ENCODE assay signal across 8 cellular contexts in the genomic region with DNA sequence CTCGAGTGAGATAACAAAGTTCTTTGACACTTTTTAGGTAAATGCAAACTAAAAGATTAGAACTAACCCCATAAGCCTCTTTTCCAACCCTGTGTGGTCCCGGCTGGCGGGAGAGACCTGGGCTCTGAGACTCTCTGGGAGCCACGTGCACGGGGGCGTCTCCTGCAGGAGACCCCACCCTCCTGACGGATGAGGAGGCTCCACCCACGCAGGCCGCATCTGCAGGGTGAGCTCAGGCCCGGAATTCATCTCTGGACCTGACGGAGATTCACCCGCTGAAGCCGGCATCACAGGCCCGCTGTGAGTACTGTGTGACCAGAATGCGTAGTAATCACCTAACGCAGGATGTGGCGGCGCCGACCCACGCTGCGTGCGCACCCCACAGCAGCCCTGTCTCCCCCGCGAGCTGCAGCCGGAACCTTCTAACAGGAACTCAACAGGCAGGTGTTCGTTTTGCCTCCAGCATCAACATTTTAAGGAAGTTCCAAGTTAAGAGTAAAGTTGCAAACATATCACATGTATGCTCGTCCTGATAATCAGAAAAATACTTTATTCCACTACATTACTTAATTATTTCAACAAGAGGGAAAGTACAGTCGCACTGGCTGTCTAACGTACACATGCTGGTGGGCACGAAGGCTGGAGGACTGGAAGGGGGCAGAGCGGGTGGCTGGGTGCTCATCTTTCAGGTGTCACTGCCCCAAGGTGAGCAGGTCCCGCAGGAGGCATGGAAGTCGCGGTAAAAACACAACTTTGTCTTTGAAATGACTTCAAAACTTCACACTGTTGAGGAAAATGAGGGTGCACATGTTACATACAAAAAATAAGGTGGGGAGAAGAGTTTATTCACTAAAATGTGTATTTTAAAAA. TPM values are rescaled to one million over a fixed set of nuclear protein-coding genes. Genes with fewer than 3 reads are reported as not detected.
DNase-seq lines count a peak whose midpoint lies in the region; ATAC-seq and TF ChIP-seq lines count a peak whose summit lies in the region.

No MANE protein-coding gene starts in this region.

- no peaks in the 10 kb centered on the region for H3K9me3 ChIP-seq in right atrium auricular region

- no peak for TF ChIP-seq CTCF in NB4 (IDR thresholded peaks at IDR 0.05; ENCODE audit: low read depth, low read length)
- TF ChIP-seq CTCF in right atrium auricular region (IDR thresholded peaks at IDR 0.05) = no peak

- H3K4me3 ChIP-seq in NB4 (ENCODE audit: low read depth, low read length) = peak overlapping the region; percentile 32
- peak overlapping the region; percentile 34 to 37 for H3K4me3 ChIP-seq in right atrium auricular region

- H3K36me3 ChIP-seq in right atrium auricular region = no peaks in the 10 kb centered on the region

- H3K27me3 ChIP-seq in right atrium auricular region = no peaks in the 10 kb centered on the region

- peak overlapping the region in 1 of 2 donors; percentile 35 for H3K27ac ChIP-seq in right atrium auricular region

- ATAC-seq in GM18502 (IDR thresholded peaks at IDR 0.05; ENCODE audit: poor library complexity, unreplicated experiment) = peak; percentile 58
- no peak for ATAC-seq in GM21381 (IDR thresholded peaks at IDR 0.05; ENCODE audit: unreplicated experiment)

- DNase-seq in NB4 (ENCODE audit: low read depth) = peak; percentile 84
- peak; percentile 68 for DNase-seq in activated T-cell treated with anti-CD3 and anti-CD28 coated beads for 48 hours (ENCODE audit: low read depth)
- no peak for DNase-seq in right atrium auricular region (ENCODE audit: low spot score)
- peak; percentile 55 to 71 (median 68) for DNase-seq in stimulated activated CD4-positive, alpha-beta T cell treated with anti-CD3 and anti-CD28 coated beads, TNF-alpha, amount 100 ng/mL, for 4 hours (ENCODE audit: low read depth in 3 of 3)
- DNase-seq in G401 (ENCODE audit: low spot score) = no peak
- DNase-seq in foreskin melanocyte = no peak

- in situ Hi-C loops in G401 (cut with HindIII; ENCODE audit: low sequenced_read_pairs) = no loop called here

- peaks cover 0 to 8% of the 10 kb centered on the region in 2 donors for H3K4me1 ChIP-seq in right atrium auricular region

- TF ChIP-seq POLR2A in NB4 (IDR thresholded peaks at IDR 0.05; ENCODE audit: extremely low read depth, insufficient read length) = peak; percentile 74

RNA-seq across cellular contexts. Expression of a gene that starts 44.5 kb away (rescaled TPM):
- total RNA-seq in right atrium auricular region = 10 to 100 TPM; 30.3 to 47.1 TPM
- 23.9 and 28.5 TPM in 2 replicates for total RNA-seq in G401 (2014; rRNA removed; shearing (Covaris generic))

RNA-seq across cellular contexts. Expression of a gene that starts 57.4 kb away (rescaled TPM):
- total RNA-seq in right atrium auricular region = 1 to 10 TPM; 1.9 TPM
- total RNA-seq in G401 (2014; rRNA removed; shearing (Covaris generic)) = not detected in 2 replicates

Comparison
In these comparisons a context has a peak if more than half of its experiments do, and no peak if none do; other contexts are left out.
1. DNase-seq: peak in NB4 (single experiment), activated T-cell treated with anti-CD3 and anti-CD28 coated beads for 48 hours (single experiment) and stimulated activated CD4-positive, alpha-beta T cell treated with anti-CD3 and anti-CD28 coated beads, TNF-alpha, amount 100 ng/mL, for 4 hours (3 of 3); none in right atrium auricular region (single experiment), G401 (single experiment) and foreskin melanocyte (single experiment).